ENCODE assay signal across 18 cellular contexts in genomic region chr2:240787521-240788472, GRCh38. TPM values are rescaled to one million over a fixed set of nuclear protein-coding genes. Genes with fewer than 3 reads are reported as not detected.
"Had no signal": no experiment of that assay in that cellular context is flagged by ENCODE, and none has a peak within 500 bp of the region (broad histone marks: within the 10 kb centered on the region; RNA-seq: fewer than 3 reads in every experiment).

No MANE protein-coding gene starts in this region.

- H3K27ac ChIP-seq: epithelial cell of prostate, gastrocnemius medialis, hepatocyte, pancreas, skin epidermis, stomach, thoracic aorta, WERI-Rb-1 had no signal

- ATAC-seq: activated naive CD8-positive, alpha-beta T cell treated with anti-CD3 and anti-CD28 coated beads, Interleukin-2, amount 50 U/mL, for 24 hours; gastrocnemius medialis; naive thymus-derived CD8-positive, alpha-beta T cell; pancreas; T-cell had no signal

- H3K9me3 ChIP-seq: gastrocnemius medialis, pancreas, stomach, thoracic aorta had no signal

- H3K36me3 ChIP-seq: gastrocnemius medialis, pancreas, stomach, thoracic aorta had no signal

- H2AFZ ChIP-seq: hepatocyte had no signal

- H3K4me1 ChIP-seq: gastrocnemius medialis, pancreas, stomach had no signal

- H3K36me3 Mint-ChIP-seq: naive thymus-derived CD8-positive, alpha-beta T cell; T-cell had no signal

- H3K9me3 Mint-ChIP-seq: activated naive CD8-positive, alpha-beta T cell treated with anti-CD3 and anti-CD28 coated beads, Interleukin-2, amount 50 U/mL, for 24 hours; central memory CD8-positive, alpha-beta T cell; naive thymus-derived CD8-positive, alpha-beta T cell; T-cell had no signal

- H3K4me3 Mint-ChIP-seq: activated naive CD8-positive, alpha-beta T cell treated with anti-CD3 and anti-CD28 coated beads, Interleukin-2, amount 50 U/mL, for 24 hours; central memory CD8-positive, alpha-beta T cell; naive thymus-derived CD8-positive, alpha-beta T cell; T-cell had no signal

- DNase-seq: activated CD4-positive, alpha-beta T cell treated with anti-CD3 and anti-CD28 coated beads for 4 hours; activated CD8-positive, alpha-beta memory T cell treated with anti-CD3 and anti-CD28 coated beads for 24 hours; activated naive CD8-positive, alpha-beta T cell treated with anti-CD3 and anti-CD28 coated beads, Interleukin-2, amount 50 U/mL, for 24 hours; activated T-cell treated with anti-CD3 and anti-CD28 coated beads, Interleukin-2, amount 50 U/mL, for 1 hour; effector memory CD4-positive, alpha-beta T cell; gastrocnemius medialis; mammary epithelial cell; stomach; WERI-Rb-1 had no signal

- H3K4me2 ChIP-seq: hepatocyte had no signal

- H3K4me3 ChIP-seq: gastrocnemius medialis, hepatocyte, pancreas, skin epidermis, stomach, thoracic aorta had no signal

- H3K27me3 ChIP-seq: hepatocyte, pancreas had no signal

- H3K4me1 Mint-ChIP-seq: activated naive CD8-positive, alpha-beta T cell treated with anti-CD3 and anti-CD28 coated beads, Interleukin-2, amount 50 U/mL, for 24 hours; central memory CD8-positive, alpha-beta T cell; T-cell had no signal

- H3K79me2 ChIP-seq: hepatocyte had no signal

- H3K27ac Mint-ChIP-seq: activated naive CD8-positive, alpha-beta T cell treated with anti-CD3 and anti-CD28 coated beads, Interleukin-2, amount 50 U/mL, for 24 hours had no signal

RNA-seq across cellular contexts. Expression of gene KIF1A, which starts 32.2 kb away (rescaled TPM):
- total RNA-seq: mononuclear cell; naive thymus-derived CD8-positive, alpha-beta T cell had no signal
- polyA plus RNA-seq: mammary epithelial cell had no signal
